Comparison of ENCODE assay signal across 8 cellular contexts in the genomic region with DNA sequence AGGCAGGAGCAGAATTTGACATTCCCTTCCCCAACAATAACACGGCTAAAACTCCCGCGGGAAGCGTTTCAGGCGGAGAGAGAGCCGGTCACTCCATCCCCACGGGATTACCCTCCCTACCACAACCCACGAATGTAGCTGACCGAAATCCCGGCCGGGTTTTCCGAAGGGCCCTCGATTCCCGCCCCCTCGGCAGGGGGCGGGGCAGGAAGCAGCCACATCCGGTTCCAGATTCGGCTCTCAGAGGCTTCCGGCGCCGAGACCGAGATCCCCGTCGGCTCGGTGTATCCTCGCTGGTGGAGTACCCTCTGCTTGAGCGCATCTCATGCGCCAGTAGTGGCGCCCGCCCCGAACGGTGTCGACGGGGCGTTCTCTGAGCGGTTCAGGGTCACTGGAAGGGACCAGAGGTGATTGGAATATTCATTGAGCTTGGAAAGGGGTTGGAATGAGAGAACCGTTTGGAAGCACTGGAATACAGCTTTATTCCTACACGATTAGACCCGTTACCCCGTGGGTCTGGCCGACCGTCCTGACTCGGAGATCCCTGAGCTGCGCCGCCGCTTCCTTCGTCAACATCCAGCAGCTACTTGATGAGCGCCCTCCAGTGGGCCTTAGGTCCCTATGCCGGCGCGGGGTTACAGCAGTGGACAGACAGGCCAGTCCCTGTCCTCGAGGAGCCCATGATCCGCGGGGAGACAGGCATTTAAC. TPM values are rescaled to one million over a fixed set of nuclear protein-coding genes. Genes with fewer than 3 reads are reported as not detected.
DNase-seq lines count a peak whose midpoint lies in the region; ATAC-seq, FAIRE-seq and TF ChIP-seq lines count a peak whose summit lies in the region.

No MANE protein-coding gene starts in this region.

- peak; percentile 86 for TF ChIP-seq CTCF in RWPE2 (IDR thresholded peaks at IDR 0.05; ENCODE audit: poor library complexity, severe bottlenecking)
- TF ChIP-seq CTCF in fibroblast of the aortic adventitia (IDR thresholded peaks at IDR 0.05; ENCODE audit: insufficient read depth, low read length) = peak; percentile 83
- peak; percentile 61 for TF ChIP-seq CTCF in nephron progenitor cell (IDR thresholded peaks at IDR 0.05)

- peak; percentile 90 for FAIRE-seq in G401.6 (lab: Jason Lieb, UNC)

- H3K27me3 ChIP-seq in HAP-1 (ENCODE audit: low read depth) (no peaks in the 10 kb centered on the region), RWPE2 (ENCODE audit: insufficient read depth, poor library complexity, severe bottlenecking) (no peaks in the 10 kb centered on the region)

- H3K27ac ChIP-seq in RWPE2 (ENCODE audit: poor library complexity, severe bottlenecking) = peak overlapping the region; percentile 92

- in situ Hi-C loops in HAP-1 (cut with MboI; ENCODE audit: low sequenced_read_pairs) = no loop called here

- H3K4me1 Mint-ChIP-seq in nephron progenitor cell = peaks cover 43% of the 10 kb centered on the region
- H3K4me1 Mint-ChIP-seq in stimulated activated naive CD8-positive, alpha-beta T cell treated with anti-CD3 and anti-CD28 coated beads, Interleukin-15, Interleukin-2, amounts not matched to agents 100 ng/mL and 50 ng/mL, for 24 hours (ENCODE audit: low read depth) = peaks cover 45% of the 10 kb centered on the region

- H3K4me1 ChIP-seq in HAP-1 = peaks cover 4% of the 10 kb centered on the region
- H3K4me1 ChIP-seq in RWPE2 (ENCODE audit: insufficient read depth, poor library complexity, severe bottlenecking) = no peaks in the 10 kb centered on the region

- peak overlapping the region; percentile 98 for H3K4me3 Mint-ChIP-seq in nephron progenitor cell
- peak overlapping the region; percentile 98 for H3K4me3 Mint-ChIP-seq in stimulated activated naive CD8-positive, alpha-beta T cell treated with anti-CD3 and anti-CD28 coated beads, Interleukin-15, Interleukin-2, amounts not matched to agents 100 ng/mL and 50 ng/mL, for 24 hours

- H3K9me3 Mint-ChIP-seq in nephron progenitor cell = no peaks in the 10 kb centered on the region
- no peaks in the 10 kb centered on the region for H3K9me3 Mint-ChIP-seq in stimulated activated naive CD8-positive, alpha-beta T cell treated with anti-CD3 and anti-CD28 coated beads, Interleukin-15, Interleukin-2, amounts not matched to agents 100 ng/mL and 50 ng/mL, for 24 hours

- H3K36me3 Mint-ChIP-seq in nephron progenitor cell (ENCODE audit: low read depth) = no peaks in the 10 kb centered on the region
- H3K36me3 Mint-ChIP-seq in stimulated activated naive CD8-positive, alpha-beta T cell treated with anti-CD3 and anti-CD28 coated beads, Interleukin-15, Interleukin-2, amounts not matched to agents 100 ng/mL and 50 ng/mL, for 24 hours (ENCODE audit: low read depth) = peaks cover 37% of the 10 kb centered on the region

- H3K4me3 ChIP-seq in HAP-1 (peak overlapping the region; percentile 85), RWPE2 (ENCODE audit: severe bottlenecking) (peak overlapping the region; percentile 65), fibroblast of the aortic adventitia (ENCODE audit: low read depth, low read length) (peak overlapping the region; percentile 75)

- peaks cover 7% of the 10 kb centered on the region for H3K36me3 ChIP-seq in HAP-1 (replicated peaks)
- H3K36me3 ChIP-seq in RWPE2 (ENCODE audit: low read depth) = peaks cover 34% of the 10 kb centered on the region

- H3K27me3 Mint-ChIP-seq in nephron progenitor cell (ENCODE audit: low read depth, poor library complexity) = peaks cover 3% of the 10 kb centered on the region
- H3K27me3 Mint-ChIP-seq in stimulated activated naive CD8-positive, alpha-beta T cell treated with anti-CD3 and anti-CD28 coated beads, Interleukin-15, Interleukin-2, amounts not matched to agents 100 ng/mL and 50 ng/mL, for 24 hours = no peaks in the 10 kb centered on the region

- ATAC-seq in RWPE2 (ENCODE audit: low read depth) = peak; percentile 59

- H3K9me3 ChIP-seq in HAP-1 (no peaks in the 10 kb centered on the region), RWPE2 (ENCODE audit: severe bottlenecking) (no peaks in the 10 kb centered on the region)

- H3K27ac Mint-ChIP-seq in nephron progenitor cell = peak overlapping the region; percentile 99
- peak overlapping the region; percentile 95 for H3K27ac Mint-ChIP-seq in stimulated activated naive CD8-positive, alpha-beta T cell treated with anti-CD3 and anti-CD28 coated beads, Interleukin-15, Interleukin-2, amounts not matched to agents 100 ng/mL and 50 ng/mL, for 24 hours

- peak; percentile 83 to 96 for DNase-seq in HAP-1 (ENCODE audit: low spot score in 2 of 2)
- peak; percentile 97 for DNase-seq in M059J (ENCODE audit: low read depth)
- no peak for DNase-seq in RWPE2 (ENCODE audit: low spot score)
- DNase-seq in activated effector memory CD4-positive, alpha-beta T cell treated with Interleukin-2 at 50 U/mL for 16 hours = peak; percentile 91
- peak; percentile 91 for DNase-seq in fibroblast of the aortic adventitia (ENCODE audit: low read depth)
- peak; percentile 91 for DNase-seq in nephron progenitor cell

RNA-seq across cellular contexts. Expression of gene RGL2, which starts 0.6 kb away (rescaled TPM):
- 29.9 and 54.6 TPM in 2 replicates for total RNA-seq in M059J (2014; rRNA removed; shearing (Covaris generic))
- 25.8 and 27.9 TPM in 2 replicates for total RNA-seq in fibroblast of the aortic adventitia (ENCODE audit: low replicate concordance)

RNA-seq across cellular contexts. Expression of gene PFDN6, which starts 10.0 kb away (rescaled TPM):
- total RNA-seq in M059J (2014; rRNA removed; shearing (Covaris generic)) = 123 and 136 TPM in 2 replicates
- total RNA-seq in fibroblast of the aortic adventitia (ENCODE audit: low replicate concordance) = 8.9 and 21.7 TPM in 2 replicates

RNA-seq across cellular contexts. Expression of gene WDR46, which starts 10.4 kb away (rescaled TPM):
- total RNA-seq in M059J (2014; rRNA removed; shearing (Covaris generic)) = 151 and 184 TPM in 2 replicates
- total RNA-seq in fibroblast of the aortic adventitia (ENCODE audit: low replicate concordance) = 37.5 and 85.0 TPM in 2 replicates

RNA-seq across cellular contexts. Expression of gene TAPBP, which starts 14.5 kb away (rescaled TPM):
- 162 and 258 TPM in 2 replicates for total RNA-seq in M059J (2014; rRNA removed; shearing (Covaris generic))
- total RNA-seq in fibroblast of the aortic adventitia (ENCODE audit: low replicate concordance) = 50.2 and 86.2 TPM in 2 replicates

RNA-seq across cellular contexts. Expression of gene ZBTB22, which starts 18.2 kb away (rescaled TPM):
- total RNA-seq in M059J (2014; rRNA removed; shearing (Covaris generic)) = 13.8 and 18.0 TPM in 2 replicates
- total RNA-seq in fibroblast of the aortic adventitia (ENCODE audit: low replicate concordance) = 9.0 and 12.8 TPM in 2 replicates
